Comparison of ENCODE assay signal across 24 cellular contexts in the genomic region with DNA sequence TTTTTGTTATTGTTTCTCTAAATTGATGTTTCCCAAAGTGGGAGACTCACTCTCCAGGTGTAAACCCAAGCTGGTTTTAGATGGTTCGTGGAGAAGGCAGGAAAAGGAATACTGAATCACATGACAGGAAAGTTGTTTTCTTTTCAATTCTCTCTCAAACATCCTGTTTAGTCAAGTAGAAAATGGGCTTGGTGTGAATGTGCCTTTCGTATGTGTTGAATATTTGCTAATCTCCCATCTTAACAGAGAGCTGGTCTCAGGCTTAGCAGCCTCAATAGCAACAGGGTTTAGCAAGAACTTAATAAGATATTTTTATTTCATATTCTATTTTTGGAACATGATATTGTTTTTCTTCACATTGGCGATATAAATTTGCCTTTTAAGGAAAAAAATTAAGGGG.
DNase-seq lines count a peak whose midpoint lies in the region; ATAC-seq and TF ChIP-seq lines count a peak whose summit lies in the region.
"Had no signal": no experiment of that assay in that cellular context is flagged by ENCODE, and none has a peak within 500 bp of the region (broad histone marks: within the 10 kb centered on the region; RNA-seq: fewer than 3 reads in every experiment).

No MANE protein-coding gene starts in this region.

- no peaks in the 10 kb centered on the region for H3K27me3 Mint-ChIP-seq in effector memory CD8-positive, alpha-beta T cell

- peaks cover 26 to 57% of the 10 kb centered on the region in 2 donors for H3K4me1 Mint-ChIP-seq in effector memory CD8-positive, alpha-beta T cell (ENCODE audit: low read depth in 2 of 2)

- H3K27ac Mint-ChIP-seq in effector memory CD8-positive, alpha-beta T cell: peak overlapping the region; percentile 17 to 44
- H3K27ac Mint-ChIP-seq: HFFc6 had no signal

- H3K4me3 ChIP-seq in GM12865 (ENCODE audit: low read depth, low read length): no peak overlapping the region
- H3K4me3 ChIP-seq: gastroesophageal sphincter, left ventricle myocardium inferior, pancreas, PC-9, SK-N-MC had no signal

- DNase-seq in GM12865 (ENCODE audit: low read depth): peak; percentile 27
- no peak for DNase-seq in effector memory CD8-positive, alpha-beta T cell
- DNase-seq in medulla oblongata (ENCODE audit: extremely low spot score): no peak
- DNase-seq in NCI-H82 treated with DMSO at 0.1 percent for 48 hours (lab: John Stamatoyannopoulos, UW; ENCODE audit: unreplicated experiment): no peak
- DNase-seq in HUDEP-2 (lab: John Stamatoyannopoulos, UW; ENCODE audit: unreplicated experiment in 76 of 76): no peak
- DNase-seq: activated CD4-positive, alpha-beta T cell treated with anti-CD3 and anti-CD28 coated beads for 1 hour; activated T-cell treated with anti-CD3 and anti-CD28 coated beads, Interleukin-2, amount 50 U/mL, for 1 hour; brain microvascular endothelial cell; COR-L47; cortex of kidney; HFFc6; left ventricle myocardium inferior; NCI-H1105; NCI-H2107; NCI-H526 treated with DMSO at 0.1 percent for 48 hours; pancreas; PC-9; stimulated activated CD4-positive, alpha-beta T cell treated with anti-CD3 and anti-CD28 coated beads, Interleukin-4, amount 100 ng/mL, for 4 hours; T1000 had no signal

- H3K4me3 Mint-ChIP-seq in effector memory CD8-positive, alpha-beta T cell: no peak overlapping the region
- H3K4me3 Mint-ChIP-seq: HFFc6 had no signal

- peak; percentile 76 for ATAC-seq in GM19043 (IDR thresholded peaks at IDR 0.05; ENCODE audit: low read depth, unreplicated experiment)
- peak; percentile 48 for ATAC-seq in HG03159 (IDR thresholded peaks at IDR 0.05; ENCODE audit: unreplicated experiment)
- no peak for ATAC-seq in effector memory CD8-positive, alpha-beta T cell (replicated peaks)
- ATAC-seq in GM21390 (IDR thresholded peaks at IDR 0.05; ENCODE audit: unreplicated experiment): no peak
- ATAC-seq: gastroesophageal sphincter, pancreas had no signal

- H3K36me3 Mint-ChIP-seq in effector memory CD8-positive, alpha-beta T cell (ENCODE audit: insufficient read depth): peaks cover 17% of the 10 kb centered on the region

- TF ChIP-seq CTCF in GM12865 (IDR thresholded peaks at IDR 0.05; ENCODE audit: insufficient read depth, low read depth, low read length, missing control alignments): no peak

- H3K9me3 Mint-ChIP-seq in effector memory CD8-positive, alpha-beta T cell: no peaks in the 10 kb centered on the region
- H3K9me3 Mint-ChIP-seq: HFFc6 had no signal

Comparison
In these comparisons a context has a peak if more than half of its experiments do, and no peak if none do; other contexts are left out.
1. ATAC-seq: peak in GM19043 (single experiment) and HG03159 (single experiment); none in effector memory CD8-positive, alpha-beta T cell (single experiment) and GM21390 (single experiment).